Comparison of ENCODE assay signal across 1 cellular context in the genomic region with DNA sequence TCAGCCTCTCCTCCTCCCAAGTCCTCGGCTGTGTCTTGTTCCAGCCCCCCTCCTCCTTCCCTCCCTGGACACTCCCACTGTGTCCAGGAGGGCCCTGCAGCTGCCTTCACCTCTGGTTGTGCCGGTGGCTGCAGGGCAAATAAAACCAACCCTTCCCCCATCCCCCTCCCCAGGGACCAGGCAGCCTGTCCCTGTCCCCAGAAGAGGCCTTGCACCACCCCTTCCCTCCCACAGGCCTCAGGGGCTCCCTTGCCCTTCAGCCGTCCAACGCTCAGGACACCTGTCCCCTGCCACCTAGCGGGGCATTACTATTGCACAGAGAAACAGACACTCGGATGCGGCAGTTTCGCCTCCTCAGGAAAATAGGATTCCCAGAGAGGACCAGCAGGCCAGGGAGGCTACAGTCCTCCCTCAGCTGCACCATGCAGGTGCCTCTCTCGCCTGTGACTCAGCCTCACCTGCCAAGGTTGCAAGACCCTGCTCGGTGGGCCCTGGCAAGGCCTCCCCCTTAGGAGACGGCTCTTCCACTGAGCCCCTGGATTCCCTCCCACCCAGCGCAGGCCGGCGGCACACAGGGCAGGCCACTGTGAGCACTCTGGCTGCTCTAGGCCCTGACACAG.
TF ChIP-seq lines count a peak whose summit lies in the region.

No MANE protein-coding gene starts in this region.

TF ChIP-seq in SK-N-SH treated with all-trans-retinoic acid at 6 μM for 48 hours, 23 proteins besides CTCF, POLR2A, EP300 and RAD21 (continued from another document):
- TF ChIP-seq, protein P1, sequence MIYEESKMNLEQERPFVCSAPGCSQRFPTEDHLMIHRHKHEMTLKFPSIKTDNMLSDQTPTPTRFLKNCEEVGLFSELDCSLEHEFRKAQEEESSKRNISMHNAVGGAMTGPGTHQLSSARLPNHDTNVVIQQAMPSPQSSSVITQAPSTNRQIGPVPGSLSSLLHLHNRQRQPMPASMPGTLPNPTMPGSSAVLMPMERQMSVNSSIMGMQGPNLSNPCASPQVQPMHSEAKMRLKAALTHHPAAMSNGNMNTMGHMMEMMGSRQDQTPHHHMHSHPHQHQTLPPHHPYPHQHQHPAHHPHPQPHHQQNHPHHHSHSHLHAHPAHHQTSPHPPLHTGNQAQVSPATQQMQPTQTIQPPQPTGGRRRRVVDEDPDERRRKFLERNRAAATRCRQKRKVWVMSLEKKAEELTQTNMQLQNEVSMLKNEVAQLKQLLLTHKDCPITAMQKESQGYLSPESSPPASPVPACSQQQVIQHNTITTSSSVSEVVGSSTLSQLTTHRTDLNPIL (CRISPR knock-in tag; IDR thresholded peaks at IDR 0.05; ENCODE audit: low read depth) = no peak
- no peak for TF ChIP-seq ISL1 (CRISPR knock-in tag; IDR thresholded peaks at IDR 0.05)
- TF ChIP-seq ZFP30 (CRISPR knock-in tag; IDR thresholded peaks at IDR 0.05) = no peak
- TF ChIP-seq ZNF565 (CRISPR knock-in tag; conservative IDR thresholded peaks at IDR 0.05; ENCODE audit: low read depth) = no peak
- no peak for TF ChIP-seq ZC3H10 (CRISPR knock-in tag; IDR thresholded peaks at IDR 0.05)
- TF ChIP-seq OSR1 (CRISPR knock-in tag; IDR thresholded peaks at IDR 0.05) = no peak
- TF ChIP-seq ZNF70 (CRISPR knock-in tag; IDR thresholded peaks at IDR 0.05) = no peak
- TF ChIP-seq ZNF8 (CRISPR knock-in tag; IDR thresholded peaks at IDR 0.05) = no peak
- TF ChIP-seq ESRRG (CRISPR knock-in tag; IDR thresholded peaks at IDR 0.05) = no peak
- no peak for TF ChIP-seq GLIS3 (CRISPR knock-in tag; IDR thresholded peaks at IDR 0.05)
- no peak for TF ChIP-seq TCF4 (CRISPR knock-in tag; IDR thresholded peaks at IDR 0.05; ENCODE audit: borderline replicate concordance)
